In genomic region chrX:56963377-56963776, GRCh38 we compare ENCODE assay signal across 14 cellular contexts. TPM values are rescaled to one million over a fixed set of nuclear protein-coding genes. Genes with fewer than 3 reads are reported as not detected.
DNase-seq lines count a peak whose midpoint lies in the region; ATAC-seq and TF ChIP-seq lines count a peak whose summit lies in the region.
"Had no signal": no experiment of that assay in that cellular context is flagged by ENCODE, and none has a peak within 500 bp of the region (broad histone marks: within the 10 kb centered on the region; RNA-seq: fewer than 3 reads in every experiment).

No MANE protein-coding gene starts in this region.

- peaks cover 8% of the 10 kb centered on the region for H3K4me1 ChIP-seq in CD8-positive, alpha-beta T cell (ENCODE audit: insufficient read depth, low read length)
- H3K4me1 ChIP-seq in naive thymus-derived CD4-positive, alpha-beta T cell (ENCODE audit: control insufficient read depth in 2 of 2, insufficient read depth in 2 of 2, low read length in 2 of 2), result no peaks in the 10 kb centered on the region
- no peaks in the 10 kb centered on the region for H3K4me1 ChIP-seq in HAP-1

- no peaks in the 10 kb centered on the region for H3K9me3 ChIP-seq in CD8-positive, alpha-beta T cell (ENCODE audit: low read length)
- H3K9me3 ChIP-seq in T-helper 17 cell (ENCODE audit: control insufficient read depth, low read length, poor library complexity, severe bottlenecking) (no peaks in the 10 kb centered on the region), HAP-1 (no peaks in the 10 kb centered on the region)
- H3K9me3 ChIP-seq in naive thymus-derived CD4-positive, alpha-beta T cell (ENCODE audit: control insufficient read depth in 2 of 3, low read length in 3 of 3), result no peaks in the 10 kb centered on the region

- H3K36me3 ChIP-seq in CD8-positive, alpha-beta T cell (ENCODE audit: insufficient read depth, low read length), result no peaks in the 10 kb centered on the region
- no peaks in the 10 kb centered on the region for H3K36me3 ChIP-seq in naive thymus-derived CD4-positive, alpha-beta T cell (ENCODE audit: control insufficient read depth in 2 of 3, insufficient read depth in 3 of 3, low read length in 3 of 3)
- H3K36me3 ChIP-seq in HAP-1 (replicated peaks), result peaks cover 12% of the 10 kb centered on the region

- in situ Hi-C loops in HAP-1 (cut with MboI; ENCODE audit: low sequenced_read_pairs), result no loop called here

- no peak overlapping the region for H3K27ac ChIP-seq in CD8-positive, alpha-beta T cell (ENCODE audit: low read depth, low read length)
- no peak overlapping the region for H3K27ac ChIP-seq in naive thymus-derived CD4-positive, alpha-beta T cell (ENCODE audit: low read depth, low read length)
- H3K27ac ChIP-seq: 22Rv1 had no signal

- peaks cover 6% of the 10 kb centered on the region for H3K4me1 Mint-ChIP-seq in activated CD4-positive, alpha-beta T cell treated with anti-CD3 and anti-CD28 coated beads, Interleukin-2, amount 10 ng/mL, durations not matched to agents 24 days and 14 days
- peaks cover 12% of the 10 kb centered on the region for H3K4me1 Mint-ChIP-seq in CD8-positive, alpha-beta T cell (ENCODE audit: low read depth)
- peaks cover 3% of the 10 kb centered on the region for H3K4me1 Mint-ChIP-seq in T-helper 17 cell
- H3K4me1 Mint-ChIP-seq in naive thymus-derived CD4-positive, alpha-beta T cell, result peaks cover 0 to 24% (median 16%) of the 10 kb centered on the region in 7 donors
- H3K4me1 Mint-ChIP-seq: CD14-positive monocyte, H9 had no signal

- H3K4me3 ChIP-seq in CD8-positive, alpha-beta T cell (ENCODE audit: low read depth, low read length), result no peak overlapping the region
- H3K4me3 ChIP-seq in naive thymus-derived CD4-positive, alpha-beta T cell (ENCODE audit: low read length), result no peak overlapping the region
- H3K4me3 ChIP-seq in HAP-1, result no peak overlapping the region

- CTCF ChIA-PET in CD8-positive, alpha-beta T cell (lab: Charles Lee), result no interaction called here
- CTCF ChIA-PET in naive thymus-derived CD4-positive, alpha-beta T cell (lab: Charles Lee), result no interaction called here

- POLR2A ChIA-PET in CD8-positive, alpha-beta T cell (lab: Charles Lee), result no interaction called here
- POLR2A ChIA-PET in naive thymus-derived CD4-positive, alpha-beta T cell (lab: Charles Lee), result interaction anchor here (0.6 kb wide), 1 partner anchor 455 kb away, joined by 3 read pairs; no protein-coding TSS in a partner anchor

- intact Hi-C loops in activated CD4-positive, alpha-beta T cell treated with anti-CD3 and anti-CD28 coated beads, Interleukin-2, amount 10 ng/mL, durations not matched to agents 24 days and 14 days (cut with micrococcal nuclease), result no loop called here
- intact Hi-C loops in CD8-positive, alpha-beta T cell (cut with DNase I, micrococcal nuclease), result no loop called here
- intact Hi-C loops in naive thymus-derived CD4-positive, alpha-beta T cell (cut with micrococcal nuclease), result no loop called here

- peak; percentile 38 for ATAC-seq in CD8-positive, alpha-beta T cell
- no peak for ATAC-seq in T-helper 17 cell
- ATAC-seq in naive thymus-derived CD4-positive, alpha-beta T cell, result peak; percentile 57
- ATAC-seq: HepG2 had no signal

- no peak for TF ChIP-seq CTCF in CD8-positive, alpha-beta T cell (IDR thresholded peaks at IDR 0.05)

- H3K27me3 ChIP-seq in CD8-positive, alpha-beta T cell (ENCODE audit: insufficient read depth, low read length), result no peaks in the 10 kb centered on the region
- no peaks in the 10 kb centered on the region for H3K27me3 ChIP-seq in naive thymus-derived CD4-positive, alpha-beta T cell (ENCODE audit: control insufficient read depth in 2 of 2, insufficient read depth in 2 of 2, low read length in 2 of 2)
- H3K27me3 ChIP-seq in HAP-1 (ENCODE audit: low read depth), result no peaks in the 10 kb centered on the region

- no peak overlapping the region for H3K4me3 Mint-ChIP-seq in activated CD4-positive, alpha-beta T cell treated with anti-CD3 and anti-CD28 coated beads, Interleukin-2, amount 10 ng/mL, durations not matched to agents 24 days and 14 days
- no peak overlapping the region for H3K4me3 Mint-ChIP-seq in CD8-positive, alpha-beta T cell
- H3K4me3 Mint-ChIP-seq in T-helper 17 cell, result no peak overlapping the region
- H3K4me3 Mint-ChIP-seq in naive thymus-derived CD4-positive, alpha-beta T cell, result peak overlapping the region in 8 of 10 donors; percentile 4 to 66 (median 30)
- H3K4me3 Mint-ChIP-seq: CD14-positive monocyte, H9 had no signal

- no peaks in the 10 kb centered on the region for H3K9me3 Mint-ChIP-seq in activated CD4-positive, alpha-beta T cell treated with anti-CD3 and anti-CD28 coated beads, Interleukin-2, amount 10 ng/mL, durations not matched to agents 24 days and 14 days
- no peaks in the 10 kb centered on the region for H3K9me3 Mint-ChIP-seq in CD8-positive, alpha-beta T cell
- peaks cover 0 to 9% (median 0%) of the 10 kb centered on the region in 11 donors for H3K9me3 Mint-ChIP-seq in naive thymus-derived CD4-positive, alpha-beta T cell

- peak; percentile 56 for DNase-seq in activated CD4-positive, alpha-beta T cell treated with anti-CD3 and anti-CD28 coated beads, Interleukin-2, amount 10 ng/mL, durations not matched to agents 24 days and 14 days
- DNase-seq in activated CD4-positive, alpha-beta T cell treated with anti-CD3 and anti-CD28 coated beads for 1 hour, result no peak
- DNase-seq in CD8-positive, alpha-beta T cell, result peak in 1 of 7 experiments; percentile 15
- DNase-seq in T-helper 17 cell (no peak), NCI-H2196 (lab: John Stamatoyannopoulos, UW; ENCODE audit: unreplicated experiment) (no peak), HAP-1 (ENCODE audit: low spot score in 2 of 2) (no peak), GM03348 (ENCODE audit: low spot score) (no peak)
- peak in 7 of 9 donors; percentile 16 to 65 (median 39) for DNase-seq in naive thymus-derived CD4-positive, alpha-beta T cell
- DNase-seq: DMS79, GOT3, H9 had no signal

- no peaks in the 10 kb centered on the region for H3K27me3 Mint-ChIP-seq in activated CD4-positive, alpha-beta T cell treated with anti-CD3 and anti-CD28 coated beads, Interleukin-2, amount 10 ng/mL, durations not matched to agents 24 days and 14 days
- no peaks in the 10 kb centered on the region for H3K27me3 Mint-ChIP-seq in CD8-positive, alpha-beta T cell (ENCODE audit: low read depth)
- no peaks in the 10 kb centered on the region for H3K27me3 Mint-ChIP-seq in T-helper 17 cell
- H3K27me3 Mint-ChIP-seq in naive thymus-derived CD4-positive, alpha-beta T cell, result no peaks in the 10 kb centered on the region

- peaks cover 7% of the 10 kb centered on the region for H3K36me3 Mint-ChIP-seq in activated CD4-positive, alpha-beta T cell treated with anti-CD3 and anti-CD28 coated beads, Interleukin-2, amount 10 ng/mL, durations not matched to agents 24 days and 14 days (ENCODE audit: low read depth)
- peaks cover 11% of the 10 kb centered on the region for H3K36me3 Mint-ChIP-seq in CD8-positive, alpha-beta T cell
- peaks cover 4% of the 10 kb centered on the region for H3K36me3 Mint-ChIP-seq in T-helper 17 cell (ENCODE audit: low read depth)
- peaks cover 0 to 12% (median 6%) of the 10 kb centered on the region in 5 donors for H3K36me3 Mint-ChIP-seq in naive thymus-derived CD4-positive, alpha-beta T cell

- no peak overlapping the region for H3K27ac Mint-ChIP-seq in activated CD4-positive, alpha-beta T cell treated with anti-CD3 and anti-CD28 coated beads, Interleukin-2, amount 10 ng/mL, durations not matched to agents 24 days and 14 days
- H3K27ac Mint-ChIP-seq in CD8-positive, alpha-beta T cell, result peak overlapping the region; percentile 60
- peak overlapping the region; percentile 39 for H3K27ac Mint-ChIP-seq in T-helper 17 cell
- H3K27ac Mint-ChIP-seq in naive thymus-derived CD4-positive, alpha-beta T cell, result peak overlapping the region in 8 of 9 donors; percentile 43 to 83 (median 71)
- H3K27ac Mint-ChIP-seq: H9 had no signal

RNA-seq across cellular contexts. Expression of gene SPIN3, which starts 32.0 kb away (rescaled TPM):
- 9.3 and 9.5 TPM in 2 replicates for total RNA-seq in activated CD4-positive, alpha-beta T cell treated with anti-CD3 and anti-CD28 coated beads, Interleukin-2, amount 10 ng/mL, durations not matched to agents 24 days and 14 days
- total RNA-seq in CD8-positive, alpha-beta T cell, result 1 to 10 TPM; 1.4 to 2.1 TPM
- total RNA-seq in T-helper 17 cell, result 10 to 100 TPM in 1 of 2 donors, 1 to 10 TPM in 1; 9.7 to 10.3 TPM
- total RNA-seq in naive thymus-derived CD4-positive, alpha-beta T cell, result 10 to 100 TPM in 4 of 5 experiments, 1 to 10 TPM in 1; 8.8 to 24.2 (median 13.5) TPM
- 1 to 10 TPM; 4.4 to 5.2 TPM for polyA plus RNA-seq in naive thymus-derived CD4-positive, alpha-beta T cell

Comparison
In these comparisons a context has a peak if more than half of its experiments do, and no peak if none do; other contexts are left out.
1. DNase-seq: peak in activated CD4-positive, alpha-beta T cell treated with anti-CD3 and anti-CD28 coated beads, Interleukin-2, amount 10 ng/mL, durations not matched to agents 24 days and 14 days (single experiment) and naive thymus-derived CD4-positive, alpha-beta T cell (7 of 9); none in activated CD4-positive, alpha-beta T cell treated with anti-CD3 and anti-CD28 coated beads for 1 hour (single experiment), T-helper 17 cell (0 of 3), NCI-H2196 (single experiment), HAP-1 (0 of 2) and GM03348 (single experiment).
2. H3K4me3 Mint-ChIP-seq: peak in naive thymus-derived CD4-positive, alpha-beta T cell (8 of 10); none in activated CD4-positive, alpha-beta T cell treated with anti-CD3 and anti-CD28 coated beads, Interleukin-2, amount 10 ng/mL, durations not matched to agents 24 days and 14 days (single experiment), CD8-positive, alpha-beta T cell (single experiment) and T-helper 17 cell (single experiment).